ENCODE assay signal across 2 cellular contexts in genomic region chr12:108629156-108629555, GRCh38.
TF ChIP-seq lines count a peak whose summit lies in the region.

No MANE protein-coding gene starts in this region.

TF ChIP-seq in A549, 52 proteins besides CTCF, POLR2A, EP300 and RAD21:
- TF ChIP-seq FOSL2 (IDR thresholded peaks at IDR 0.05) (no peak), FOSL2 (CRISPR knock-in tag; IDR thresholded peaks at IDR 0.05) (no peak), ZSCAN20 (CRISPR knock-in tag; IDR thresholded peaks at IDR 0.05) (no peak), CEBPB (IDR thresholded peaks at IDR 0.05) (no peak), NFE2L2 (conservative IDR thresholded peaks at IDR 0.05; ENCODE audit: low read length) (no peak), RARB (CRISPR knock-in tag; IDR thresholded peaks at IDR 0.05) (no peak), HOXA7 (CRISPR knock-in tag; IDR thresholded peaks at IDR 0.05) (no peak), JUNB (IDR thresholded peaks at IDR 0.05) (no peak), FOXS1 (CRISPR knock-in tag; IDR thresholded peaks at IDR 0.05) (no peak), FOSB (CRISPR knock-in tag; IDR thresholded peaks at IDR 0.05) (no peak), GATA3 (IDR thresholded peaks at IDR 0.05; ENCODE audit: borderline replicate concordance) (no peak)
- TF ChIP-seq, protein P1, sequence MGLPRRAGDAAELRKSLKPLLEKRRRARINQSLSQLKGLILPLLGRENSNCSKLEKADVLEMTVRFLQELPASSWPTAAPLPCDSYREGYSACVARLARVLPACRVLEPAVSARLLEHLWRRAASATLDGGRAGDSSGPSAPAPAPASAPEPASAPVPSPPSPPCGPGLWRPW (IDR thresholded peaks at IDR 0.05), result no peak

TF ChIP-seq in K562, 482 proteins besides CTCF, POLR2A, EP300 and RAD21 (continues in another document):
- peak; percentile 7 for TF ChIP-seq RBM25 (IDR thresholded peaks at IDR 0.05; ENCODE audit: low read depth, low read length, severe bottlenecking)
- no peak for TF ChIP-seq ZC3H8 (IDR thresholded peaks at IDR 0.05)
- TF ChIP-seq, protein P2, sequence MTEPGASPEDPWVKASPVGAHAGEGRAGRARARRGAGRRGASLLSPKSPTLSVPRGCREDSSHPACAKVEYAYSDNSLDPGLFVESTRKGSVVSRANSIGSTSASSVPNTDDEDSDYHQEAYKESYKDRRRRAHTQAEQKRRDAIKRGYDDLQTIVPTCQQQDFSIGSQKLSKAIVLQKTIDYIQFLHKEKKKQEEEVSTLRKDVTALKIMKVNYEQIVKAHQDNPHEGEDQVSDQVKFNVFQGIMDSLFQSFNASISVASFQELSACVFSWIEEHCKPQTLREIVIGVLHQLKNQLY (CRISPR knock-in tag; conservative IDR thresholded peaks at IDR 0.05), result no peak; a peak in 1 of 4 replicates
- TF ChIP-seq, protein P3, sequence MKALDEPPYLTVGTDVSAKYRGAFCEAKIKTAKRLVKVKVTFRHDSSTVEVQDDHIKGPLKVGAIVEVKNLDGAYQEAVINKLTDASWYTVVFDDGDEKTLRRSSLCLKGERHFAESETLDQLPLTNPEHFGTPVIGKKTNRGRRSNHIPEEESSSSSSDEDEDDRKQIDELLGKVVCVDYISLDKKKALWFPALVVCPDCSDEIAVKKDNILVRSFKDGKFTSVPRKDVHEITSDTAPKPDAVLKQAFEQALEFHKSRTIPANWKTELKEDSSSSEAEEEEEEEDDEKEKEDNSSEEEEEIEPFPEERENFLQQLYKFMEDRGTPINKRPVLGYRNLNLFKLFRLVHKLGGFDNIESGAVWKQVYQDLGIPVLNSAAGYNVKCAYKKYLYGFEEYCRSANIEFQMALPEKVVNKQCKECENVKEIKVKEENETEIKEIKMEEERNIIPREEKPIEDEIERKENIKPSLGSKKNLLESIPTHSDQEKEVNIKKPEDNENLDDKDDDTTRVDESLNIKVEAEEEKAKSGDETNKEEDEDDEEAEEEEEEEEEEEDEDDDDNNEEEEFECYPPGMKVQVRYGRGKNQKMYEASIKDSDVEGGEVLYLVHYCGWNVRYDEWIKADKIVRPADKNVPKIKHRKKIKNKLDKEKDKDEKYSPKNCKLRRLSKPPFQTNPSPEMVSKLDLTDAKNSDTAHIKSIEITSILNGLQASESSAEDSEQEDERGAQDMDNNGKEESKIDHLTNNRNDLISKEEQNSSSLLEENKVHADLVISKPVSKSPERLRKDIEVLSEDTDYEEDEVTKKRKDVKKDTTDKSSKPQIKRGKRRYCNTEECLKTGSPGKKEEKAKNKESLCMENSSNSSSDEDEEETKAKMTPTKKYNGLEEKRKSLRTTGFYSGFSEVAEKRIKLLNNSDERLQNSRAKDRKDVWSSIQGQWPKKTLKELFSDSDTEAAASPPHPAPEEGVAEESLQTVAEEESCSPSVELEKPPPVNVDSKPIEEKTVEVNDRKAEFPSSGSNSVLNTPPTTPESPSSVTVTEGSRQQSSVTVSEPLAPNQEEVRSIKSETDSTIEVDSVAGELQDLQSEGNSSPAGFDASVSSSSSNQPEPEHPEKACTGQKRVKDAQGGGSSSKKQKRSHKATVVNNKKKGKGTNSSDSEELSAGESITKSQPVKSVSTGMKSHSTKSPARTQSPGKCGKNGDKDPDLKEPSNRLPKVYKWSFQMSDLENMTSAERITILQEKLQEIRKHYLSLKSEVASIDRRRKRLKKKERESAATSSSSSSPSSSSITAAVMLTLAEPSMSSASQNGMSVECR (CRISPR knock-in tag; IDR thresholded peaks at IDR 0.05), result no peak
- no peak for TF ChIP-seq PHTF2 (CRISPR knock-in tag; IDR thresholded peaks at IDR 0.05)
- TF ChIP-seq BCLAF1 (IDR thresholded peaks at IDR 0.05; ENCODE audit: borderline replicate concordance in 1 of 2, control insufficient read depth in 1 of 2, low read depth in 2 of 2, low read length in 1 of 2), result no peak
- TF ChIP-seq ZBTB7A (IDR thresholded peaks at IDR 0.05; ENCODE audit: borderline replicate concordance, control insufficient read depth, low read depth, low read length), result peak; percentile 53; the same call in 1 of the 2 replicates
- TF ChIP-seq HMGN3 (IDR thresholded peaks at IDR 0.05; ENCODE audit: borderline replicate concordance, extremely low read depth, insufficient read length, low read depth, low read length), result no peak
- TF ChIP-seq NR2C1 (IDR thresholded peaks at IDR 0.05), result no peak
- TF ChIP-seq NR2C1 (tag; IDR thresholded peaks at IDR 0.05), result 0 out of 2 replicates have a peak, but pooled peaks have one; percentile 15
- TF ChIP-seq GATAD2A (IDR thresholded peaks at IDR 0.05), result 0 out of 2 replicates have a peak, but pooled peaks have one; percentile 5
- no peak for TF ChIP-seq HES1 (IDR thresholded peaks at IDR 0.05; ENCODE audit: low read depth)
- TF ChIP-seq ZC3H4 (CRISPR knock-in tag; IDR thresholded peaks at IDR 0.05; ENCODE audit: borderline replicate concordance), result 0 out of 2 replicates have a peak, but pooled peaks have one; percentile 26
- TF ChIP-seq, protein P4, sequence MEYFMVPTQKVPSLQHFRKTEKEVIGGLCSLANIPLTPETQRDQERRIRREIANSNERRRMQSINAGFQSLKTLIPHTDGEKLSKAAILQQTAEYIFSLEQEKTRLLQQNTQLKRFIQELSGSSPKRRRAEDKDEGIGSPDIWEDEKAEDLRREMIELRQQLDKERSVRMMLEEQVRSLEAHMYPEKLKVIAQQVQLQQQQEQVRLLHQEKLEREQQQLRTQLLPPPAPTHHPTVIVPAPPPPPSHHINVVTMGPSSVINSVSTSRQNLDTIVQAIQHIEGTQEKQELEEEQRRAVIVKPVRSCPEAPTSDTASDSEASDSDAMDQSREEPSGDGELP (CRISPR knock-in tag; IDR thresholded peaks at IDR 0.05; ENCODE audit: borderline replicate concordance), result 0 out of 2 replicates have a peak, but pooled peaks have one; percentile 14
- TF ChIP-seq, protein P5, sequence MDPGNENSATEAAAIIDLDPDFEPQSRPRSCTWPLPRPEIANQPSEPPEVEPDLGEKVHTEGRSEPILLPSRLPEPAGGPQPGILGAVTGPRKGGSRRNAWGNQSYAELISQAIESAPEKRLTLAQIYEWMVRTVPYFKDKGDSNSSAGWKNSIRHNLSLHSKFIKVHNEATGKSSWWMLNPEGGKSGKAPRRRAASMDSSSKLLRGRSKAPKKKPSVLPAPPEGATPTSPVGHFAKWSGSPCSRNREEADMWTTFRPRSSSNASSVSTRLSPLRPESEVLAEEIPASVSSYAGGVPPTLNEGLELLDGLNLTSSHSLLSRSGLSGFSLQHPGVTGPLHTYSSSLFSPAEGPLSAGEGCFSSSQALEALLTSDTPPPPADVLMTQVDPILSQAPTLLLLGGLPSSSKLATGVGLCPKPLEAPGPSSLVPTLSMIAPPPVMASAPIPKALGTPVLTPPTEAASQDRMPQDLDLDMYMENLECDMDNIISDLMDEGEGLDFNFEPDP (CRISPR knock-in tag; IDR thresholded peaks at IDR 0.05), result no peak
- TF ChIP-seq, protein P6, sequence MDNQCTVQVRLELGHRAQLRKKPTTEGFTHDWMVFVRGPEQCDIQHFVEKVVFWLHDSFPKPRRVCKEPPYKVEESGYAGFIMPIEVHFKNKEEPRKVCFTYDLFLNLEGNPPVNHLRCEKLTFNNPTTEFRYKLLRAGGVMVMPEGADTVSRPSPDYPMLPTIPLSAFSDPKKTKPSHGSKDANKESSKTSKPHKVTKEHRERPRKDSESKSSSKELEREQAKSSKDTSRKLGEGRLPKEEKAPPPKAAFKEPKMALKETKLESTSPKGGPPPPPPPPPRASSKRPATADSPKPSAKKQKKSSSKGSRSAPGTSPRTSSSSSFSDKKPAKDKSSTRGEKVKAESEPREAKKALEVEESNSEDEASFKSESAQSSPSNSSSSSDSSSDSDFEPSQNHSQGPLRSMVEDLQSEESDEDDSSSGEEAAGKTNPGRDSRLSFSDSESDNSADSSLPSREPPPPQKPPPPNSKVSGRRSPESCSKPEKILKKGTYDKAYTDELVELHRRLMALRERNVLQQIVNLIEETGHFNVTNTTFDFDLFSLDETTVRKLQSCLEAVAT (IDR thresholded peaks at IDR 0.05), result peak; percentile 36 to 46; a peak in 1 of 4 replicates
- TF ChIP-seq, protein P7, sequence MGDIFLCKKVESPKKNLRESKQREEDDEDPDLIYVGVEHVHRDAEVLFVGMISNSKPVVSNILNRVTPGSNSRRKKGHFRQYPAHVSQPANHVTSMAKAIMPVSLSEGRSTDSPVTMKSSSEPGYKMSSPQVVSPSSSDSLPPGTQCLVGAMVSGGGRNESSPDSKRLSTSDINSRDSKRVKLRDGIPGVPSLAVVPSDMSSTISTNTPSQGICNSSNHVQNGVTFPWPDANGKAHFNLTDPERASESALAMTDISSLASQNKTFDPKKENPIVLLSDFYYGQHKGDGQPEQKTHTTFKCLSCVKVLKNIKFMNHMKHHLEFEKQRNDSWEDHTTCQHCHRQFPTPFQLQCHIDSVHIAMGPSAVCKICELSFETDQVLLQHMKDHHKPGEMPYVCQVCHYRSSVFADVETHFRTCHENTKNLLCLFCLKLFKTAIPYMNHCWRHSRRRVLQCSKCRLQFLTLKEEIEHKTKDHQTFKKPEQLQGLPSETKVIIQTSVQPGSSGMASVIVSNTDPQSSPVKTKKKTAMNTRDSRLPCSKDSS (IDR thresholded peaks at IDR 0.05; ENCODE audit: low read depth, partially characterized antibody), result no peak
- TF ChIP-seq PHB2 (IDR thresholded peaks at IDR 0.05; ENCODE audit: low read depth), result no peak
- peak in 1 of 2 experiments; percentile 54; a peak in 2 of 4 replicates for TF ChIP-seq RCOR1 (IDR thresholded peaks at IDR 0.05; ENCODE audit: borderline replicate concordance in 1 of 2, low read depth in 2 of 2, low read length in 2 of 2)
- peak; percentile 88 for TF ChIP-seq SMARCA5 (IDR thresholded peaks at IDR 0.05)
- TF ChIP-seq ZNF699 (CRISPR knock-in tag; IDR thresholded peaks at IDR 0.05; ENCODE audit: insufficient replicate concordance), result no peak
- 0 out of 2 replicates have a peak, but pooled peaks have one; percentile 78 for TF ChIP-seq NFRKB (IDR thresholded peaks at IDR 0.05; ENCODE audit: low read depth)
- peak; percentile 29; the same call in 1 of the 2 replicates for TF ChIP-seq HDAC2 (IDR thresholded peaks at IDR 0.05)
- peak; percentile 39 to 72; a peak in 3 of 4 replicates for TF ChIP-seq KDM1A (IDR thresholded peaks at IDR 0.05)
- TF ChIP-seq ZNF3 (CRISPR knock-in tag; IDR thresholded peaks at IDR 0.05), result 0 out of 2 replicates have a peak, but pooled peaks have one; percentile 28
- TF ChIP-seq MTF1 (CRISPR knock-in tag; IDR thresholded peaks at IDR 0.05; ENCODE audit: borderline replicate concordance), result 0 out of 2 replicates have a peak, but pooled peaks have one; percentile 42
- 0 out of 2 replicates have a peak, but pooled peaks have one; percentile 17 for TF ChIP-seq BRD4 (IDR thresholded peaks at IDR 0.05)
- TF ChIP-seq TOE1 (IDR thresholded peaks at IDR 0.05; ENCODE audit: borderline replicate concordance), result no peak
- 0 out of 2 replicates have a peak, but pooled peaks have one; percentile 25 for TF ChIP-seq TOE1 (CRISPR knock-in tag; IDR thresholded peaks at IDR 0.05; ENCODE audit: borderline replicate concordance, low read depth)
- 0 out of 2 replicates have a peak, but pooled peaks have one; percentile 19 for TF ChIP-seq HBP1 (CRISPR knock-in tag; IDR thresholded peaks at IDR 0.05)
- 0 out of 2 replicates have a peak, but pooled peaks have one; percentile 12 for TF ChIP-seq BACH1 (tag; IDR thresholded peaks at IDR 0.05)
- TF ChIP-seq NFYB (IDR thresholded peaks at IDR 0.05; ENCODE audit: extremely low read depth, insufficient read length), result no peak
- TF ChIP-seq, protein P8, sequence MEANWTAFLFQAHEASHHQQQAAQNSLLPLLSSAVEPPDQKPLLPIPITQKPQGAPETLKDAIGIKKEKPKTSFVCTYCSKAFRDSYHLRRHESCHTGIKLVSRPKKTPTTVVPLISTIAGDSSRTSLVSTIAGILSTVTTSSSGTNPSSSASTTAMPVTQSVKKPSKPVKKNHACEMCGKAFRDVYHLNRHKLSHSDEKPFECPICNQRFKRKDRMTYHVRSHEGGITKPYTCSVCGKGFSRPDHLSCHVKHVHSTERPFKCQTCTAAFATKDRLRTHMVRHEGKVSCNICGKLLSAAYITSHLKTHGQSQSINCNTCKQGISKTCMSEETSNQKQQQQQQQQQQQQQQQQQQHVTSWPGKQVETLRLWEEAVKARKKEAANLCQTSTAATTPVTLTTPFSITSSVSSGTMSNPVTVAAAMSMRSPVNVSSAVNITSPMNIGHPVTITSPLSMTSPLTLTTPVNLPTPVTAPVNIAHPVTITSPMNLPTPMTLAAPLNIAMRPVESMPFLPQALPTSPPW (CRISPR knock-in tag; IDR thresholded peaks at IDR 0.05), result no peak
- TF ChIP-seq BCOR (IDR thresholded peaks at IDR 0.05), result peak; percentile 65; the same call in 1 of the 2 replicates
